Comparison of ENCODE assay signal across 24 cellular contexts in the genomic region with DNA sequence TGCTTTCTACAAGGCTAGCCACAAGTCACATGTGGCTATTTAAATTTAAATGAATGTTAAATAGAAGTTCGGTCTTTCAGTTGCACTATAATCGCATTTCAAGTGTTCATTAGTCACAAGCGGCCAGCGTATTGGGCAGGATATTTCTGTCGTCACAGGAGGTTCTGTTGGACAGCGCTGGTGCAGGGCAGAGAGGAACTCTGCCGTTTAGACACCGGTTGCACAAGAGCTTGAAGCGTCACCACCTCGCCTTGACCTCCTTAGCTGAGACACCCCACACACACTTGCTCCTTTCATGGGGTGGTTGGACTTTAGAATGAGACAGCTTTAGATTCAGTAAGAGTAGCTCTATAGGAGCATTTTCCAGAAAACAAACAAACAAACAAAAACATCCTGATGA.
"Had no signal": no experiment of that assay in that cellular context is flagged by ENCODE, and none has a peak within 500 bp of the region (broad histone marks: within the 10 kb centered on the region; RNA-seq: fewer than 3 reads in every experiment).

No MANE protein-coding gene starts in this region.

- H3K4me3 Mint-ChIP-seq: activated naive CD8-positive, alpha-beta T cell treated with anti-CD3 and anti-CD28 coated beads for 36 hours; central memory CD8-positive, alpha-beta T cell; effector memory CD8-positive, alpha-beta T cell; nephron; stimulated activated naive CD8-positive, alpha-beta T cell treated with anti-CD3 and anti-CD28 coated beads, Interleukin-15, Interleukin-2, amounts not matched to agents 100 ng/mL and 50 ng/mL, for 24 hours had no signal

- H3K36me3 Mint-ChIP-seq: activated naive CD8-positive, alpha-beta T cell treated with anti-CD3 and anti-CD28 coated beads for 36 hours had no signal

- DNase-seq: activated CD4-positive, alpha-beta T cell treated with anti-CD3 and anti-CD28 coated beads, Interleukin-2, amount 50 U/mL, for 48 hours; activated naive CD4-positive, alpha-beta T cell treated with Interleukin-2 at 50 U/mL for 16 hours; activated naive CD8-positive, alpha-beta T cell treated with anti-CD3 and anti-CD28 coated beads for 36 hours; activated T-cell treated with anti-CD3 and anti-CD28 coated beads, Interleukin-2, amount 50 U/mL, for 48 hours; effector memory CD8-positive, alpha-beta T cell; head of caudate nucleus; hypothalamus; left cardiac atrium; ovary; spleen; stimulated activated CD4-positive, alpha-beta T cell treated with anti-CD3 and anti-CD28 coated beads, Interleukin-4, amount 100 ng/mL, for 24 hours; substantia nigra; tibial artery had no signal

- H3K9me3 ChIP-seq: breast epithelium, neutrophil, ovary, prostate gland, spleen, tibial artery had no signal

- ATAC-seq: effector memory CD8-positive, alpha-beta T cell; esophagus mucosa; left cardiac atrium had no signal

- H3K9me3 Mint-ChIP-seq: activated naive CD8-positive, alpha-beta T cell treated with anti-CD3 and anti-CD28 coated beads for 36 hours; central memory CD8-positive, alpha-beta T cell; nephron; stimulated activated naive CD8-positive, alpha-beta T cell treated with anti-CD3 and anti-CD28 coated beads, Interleukin-15, Interleukin-2, amounts not matched to agents 100 ng/mL and 50 ng/mL, for 24 hours had no signal

- FAIRE-seq: colon, endothelial cell of umbilical vein, frontal cortex, islet of Langerhans had no signal

- H3K4me1 Mint-ChIP-seq: central memory CD8-positive, alpha-beta T cell had no signal

- H3K4me3 ChIP-seq: breast epithelium, ovary, prostate gland, tibial artery had no signal

- H3K36me3 ChIP-seq: breast epithelium, neutrophil, ovary, prostate gland had no signal

- H3K27ac Mint-ChIP-seq: activated naive CD8-positive, alpha-beta T cell treated with anti-CD3 and anti-CD28 coated beads for 36 hours; effector memory CD8-positive, alpha-beta T cell; nephron; stimulated activated naive CD8-positive, alpha-beta T cell treated with anti-CD3 and anti-CD28 coated beads, Interleukin-15, Interleukin-2, amounts not matched to agents 100 ng/mL and 50 ng/mL, for 24 hours had no signal

- H3K27me3 ChIP-seq: breast epithelium, neutrophil, ovary, spleen, tibial artery had no signal

- H3K27ac ChIP-seq: breast epithelium, neutrophil, ovary, prostate gland, tibial artery had no signal

- H3K4me1 ChIP-seq: breast epithelium, prostate gland had no signal
